Comparison of ENCODE assay signal across 1 cellular context in the genomic region with DNA sequence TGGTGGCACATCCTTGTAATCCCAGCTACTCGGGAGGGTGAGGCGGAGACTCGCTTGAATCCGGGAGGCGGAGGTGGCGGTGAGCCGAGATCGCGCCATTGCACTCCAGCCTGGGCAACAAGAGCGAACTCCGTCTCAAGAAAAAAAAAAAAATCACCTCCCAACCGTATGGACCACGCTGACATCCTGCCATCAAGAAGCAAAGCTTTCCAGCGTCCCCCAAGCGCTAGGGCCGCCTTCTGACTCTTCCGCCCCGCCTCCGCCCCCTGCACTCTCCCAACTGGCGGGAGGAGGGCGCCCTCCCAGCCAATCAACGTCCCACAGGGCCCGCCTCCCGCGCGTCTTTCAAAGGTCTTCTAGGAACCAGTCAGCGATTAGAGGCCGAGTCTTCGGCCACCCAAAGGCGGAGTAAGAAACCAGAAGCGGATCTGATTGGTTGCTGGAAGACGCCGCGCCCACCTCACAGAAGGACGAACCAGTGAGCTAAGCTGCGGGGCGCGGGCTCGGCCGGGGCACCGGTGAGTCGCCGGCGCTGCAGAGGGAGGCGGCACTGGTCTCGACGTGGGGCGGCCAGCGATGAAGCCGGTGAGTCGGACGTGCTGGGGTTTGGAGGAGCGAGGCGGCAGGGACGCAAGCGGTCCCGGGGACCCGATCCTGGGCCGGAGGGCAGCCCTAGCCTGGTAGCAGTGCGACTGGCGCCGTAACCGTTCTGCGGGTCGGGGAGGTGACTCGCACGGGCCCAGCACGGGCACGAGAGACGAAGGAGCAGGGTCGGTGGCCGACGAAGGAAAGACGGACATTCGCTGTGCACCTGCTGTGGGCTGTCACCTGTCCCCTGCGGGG.
TF ChIP-seq lines count a peak whose summit lies in the region.

A gene with protein sequence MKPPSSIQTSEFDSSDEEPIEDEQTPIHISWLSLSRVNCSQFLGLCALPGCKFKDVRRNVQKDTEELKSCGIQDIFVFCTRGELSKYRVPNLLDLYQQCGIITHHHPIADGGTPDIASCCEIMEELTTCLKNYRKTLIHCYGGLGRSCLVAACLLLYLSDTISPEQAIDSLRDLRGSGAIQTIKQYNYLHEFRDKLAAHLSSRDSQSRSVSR (plus strand): TSS at position 515 of the 843 bp plus-strand sequence. CDS start 62 bp downstream, at position 577.

TF ChIP-seq in HepG2, 621 proteins besides CTCF, POLR2A, EP300 and RAD21 (continued from another document and continues in another):
- TF ChIP-seq TFE3 (CRISPR knock-in tag; IDR thresholded peaks at IDR 0.05) (no peak), NFKB2 (CRISPR knock-in tag; IDR thresholded peaks at IDR 0.05; ENCODE audit: borderline replicate concordance) (peak; percentile 69; the same call in 1 of the 2 replicates), NFIC (IDR thresholded peaks at IDR 0.05; ENCODE audit: low read length) (no peak), ZNF281 (CRISPR knock-in tag; IDR thresholded peaks at IDR 0.05; ENCODE audit: borderline replicate concordance) (no peak), ZFP62 (CRISPR knock-in tag; IDR thresholded peaks at IDR 0.05) (0 out of 2 replicates have a peak, but pooled peaks have one; percentile 19), BORCS8-MEF2B (CRISPR knock-in tag; IDR thresholded peaks at IDR 0.05) (peak; percentile 90), FOXP1 (IDR thresholded peaks at IDR 0.05) (no peak), FOXP1 (CRISPR knock-in tag; IDR thresholded peaks at IDR 0.05) (no peak), MED8 (CRISPR knock-in tag; IDR thresholded peaks at IDR 0.05; ENCODE audit: insufficient replicate concordance) (peak; percentile 60), LBX2 (CRISPR knock-in tag; IDR thresholded peaks at IDR 0.05; ENCODE audit: borderline replicate concordance) (no peak; the same call in 1 of the 2 replicates), ZNF503 (CRISPR knock-in tag; IDR thresholded peaks at IDR 0.05) (0 out of 2 replicates have a peak, but pooled peaks have one; percentile 45), NR1H2 (CRISPR knock-in tag; IDR thresholded peaks at IDR 0.05; ENCODE audit: borderline replicate concordance, low read depth) (no peak), ZNF207 (IDR thresholded peaks at IDR 0.05; ENCODE audit: borderline replicate concordance) (no peak), HOXA9 (CRISPR knock-in tag; IDR thresholded peaks at IDR 0.05; ENCODE audit: borderline replicate concordance) (peak; percentile 80; the same call in 1 of the 2 replicates), ZFP82 (CRISPR knock-in tag; IDR thresholded peaks at IDR 0.05; ENCODE audit: borderline replicate concordance) (0 out of 2 replicates have a peak, but pooled peaks have one; percentile 22), HMG20B (CRISPR knock-in tag; conservative IDR thresholded peaks at IDR 0.05) (no peak), NR2F1 (CRISPR knock-in tag; IDR thresholded peaks at IDR 0.05) (no peak), ARNT (IDR thresholded peaks at IDR 0.05) (no peak), SMARCE1 (IDR thresholded peaks at IDR 0.05; ENCODE audit: borderline replicate concordance) (no peak), ZNF546 (CRISPR knock-in tag; conservative IDR thresholded peaks at IDR 0.05) (no peak; the same call in 1 of the 2 replicates), ZFY (CRISPR knock-in tag; IDR thresholded peaks at IDR 0.05) (peak; percentile 83), FOXM1 (CRISPR knock-in tag; IDR thresholded peaks at IDR 0.05) (peak; percentile 99), KAT2B (IDR thresholded peaks at IDR 0.05; ENCODE audit: borderline replicate concordance, low read depth, low read length) (no peak), ZFYVE20 (CRISPR knock-in tag; IDR thresholded peaks at IDR 0.05; ENCODE audit: borderline replicate concordance, low read depth) (0 out of 2 replicates have a peak, but pooled peaks have one; percentile 66), ZNF770 (CRISPR knock-in tag; IDR thresholded peaks at IDR 0.05) (no peak), ZNF547 (CRISPR knock-in tag; IDR thresholded peaks at IDR 0.05) (peak; percentile 69; the same call in 1 of the 2 replicates), ESRRA (CRISPR knock-in tag; IDR thresholded peaks at IDR 0.05; ENCODE audit: low read depth) (no peak; the same call in 1 of the 2 replicates), TARDBP (CRISPR knock-in tag; IDR thresholded peaks at IDR 0.05) (0 out of 2 replicates have a peak, but pooled peaks have one; percentile 46), GZF1 (CRISPR knock-in tag; IDR thresholded peaks at IDR 0.05) (0 out of 2 replicates have a peak, but pooled peaks have one; percentile 27), KLF9 (CRISPR knock-in tag; IDR thresholded peaks at IDR 0.05; ENCODE audit: low read depth) (no peak), U2AF2 (IDR thresholded peaks at IDR 0.05; ENCODE audit: low read depth, low read length) (no peak), ZNF550 (CRISPR knock-in tag; IDR thresholded peaks at IDR 0.05; ENCODE audit: borderline replicate concordance) (0 out of 2 replicates have a peak, but pooled peaks have one; percentile 29), HDAC1 (CRISPR knock-in tag; IDR thresholded peaks at IDR 0.05) (peak; percentile 91), KDM1A (CRISPR knock-in tag; IDR thresholded peaks at IDR 0.05) (no peak), KLF11 (CRISPR knock-in tag; IDR thresholded peaks at IDR 0.05) (0 out of 2 replicates have a peak, but pooled peaks have one; percentile 61)
- TF ChIP-seq, protein P1, sequence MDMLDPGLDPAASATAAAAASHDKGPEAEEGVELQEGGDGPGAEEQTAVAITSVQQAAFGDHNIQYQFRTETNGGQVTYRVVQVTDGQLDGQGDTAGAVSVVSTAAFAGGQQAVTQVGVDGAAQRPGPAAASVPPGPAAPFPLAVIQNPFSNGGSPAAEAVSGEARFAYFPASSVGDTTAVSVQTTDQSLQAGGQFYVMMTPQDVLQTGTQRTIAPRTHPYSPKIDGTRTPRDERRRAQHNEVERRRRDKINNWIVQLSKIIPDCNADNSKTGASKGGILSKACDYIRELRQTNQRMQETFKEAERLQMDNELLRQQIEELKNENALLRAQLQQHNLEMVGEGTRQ (IDR thresholded peaks at IDR 0.05; ENCODE audit: low read depth, low read length) = no peak
- TF ChIP-seq, protein P1 (CRISPR knock-in tag; IDR thresholded peaks at IDR 0.05; ENCODE audit: borderline replicate concordance) = no peak
- TF ChIP-seq, protein P2, sequence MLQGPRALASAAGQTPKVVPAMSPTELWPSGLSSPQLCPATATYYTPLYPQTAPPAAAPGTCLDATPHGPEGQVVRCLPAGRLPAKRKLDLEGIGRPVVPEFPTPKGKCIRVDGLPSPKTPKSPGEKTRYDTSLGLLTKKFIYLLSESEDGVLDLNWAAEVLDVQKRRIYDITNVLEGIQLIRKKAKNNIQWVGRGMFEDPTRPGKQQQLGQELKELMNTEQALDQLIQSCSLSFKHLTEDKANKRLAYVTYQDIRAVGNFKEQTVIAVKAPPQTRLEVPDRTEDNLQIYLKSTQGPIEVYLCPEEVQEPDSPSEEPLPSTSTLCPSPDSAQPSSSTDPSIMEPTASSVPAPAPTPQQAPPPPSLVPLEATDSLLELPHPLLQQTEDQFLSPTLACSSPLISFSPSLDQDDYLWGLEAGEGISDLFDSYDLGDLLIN (CRISPR knock-in tag; IDR thresholded peaks at IDR 0.05; ENCODE audit: borderline replicate concordance) = peak; percentile 69; the same call in 1 of the 2 replicates
- TF ChIP-seq, protein P3, sequence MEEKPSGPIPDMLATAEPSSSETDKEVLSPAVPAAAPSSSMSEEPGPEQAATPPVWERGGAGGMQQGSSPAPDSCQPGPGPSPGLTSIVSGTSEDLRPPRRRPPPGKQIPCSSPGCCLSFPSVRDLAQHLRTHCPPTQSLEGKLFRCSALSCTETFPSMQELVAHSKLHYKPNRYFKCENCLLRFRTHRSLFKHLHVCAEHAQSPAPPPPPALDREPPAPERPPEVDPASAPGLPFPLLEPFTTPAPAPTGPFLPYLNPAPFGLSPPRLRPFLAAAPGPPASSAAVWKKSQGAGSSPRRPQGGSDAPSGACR (CRISPR knock-in tag; IDR thresholded peaks at IDR 0.05) = no peak
- TF ChIP-seq, protein P4, sequence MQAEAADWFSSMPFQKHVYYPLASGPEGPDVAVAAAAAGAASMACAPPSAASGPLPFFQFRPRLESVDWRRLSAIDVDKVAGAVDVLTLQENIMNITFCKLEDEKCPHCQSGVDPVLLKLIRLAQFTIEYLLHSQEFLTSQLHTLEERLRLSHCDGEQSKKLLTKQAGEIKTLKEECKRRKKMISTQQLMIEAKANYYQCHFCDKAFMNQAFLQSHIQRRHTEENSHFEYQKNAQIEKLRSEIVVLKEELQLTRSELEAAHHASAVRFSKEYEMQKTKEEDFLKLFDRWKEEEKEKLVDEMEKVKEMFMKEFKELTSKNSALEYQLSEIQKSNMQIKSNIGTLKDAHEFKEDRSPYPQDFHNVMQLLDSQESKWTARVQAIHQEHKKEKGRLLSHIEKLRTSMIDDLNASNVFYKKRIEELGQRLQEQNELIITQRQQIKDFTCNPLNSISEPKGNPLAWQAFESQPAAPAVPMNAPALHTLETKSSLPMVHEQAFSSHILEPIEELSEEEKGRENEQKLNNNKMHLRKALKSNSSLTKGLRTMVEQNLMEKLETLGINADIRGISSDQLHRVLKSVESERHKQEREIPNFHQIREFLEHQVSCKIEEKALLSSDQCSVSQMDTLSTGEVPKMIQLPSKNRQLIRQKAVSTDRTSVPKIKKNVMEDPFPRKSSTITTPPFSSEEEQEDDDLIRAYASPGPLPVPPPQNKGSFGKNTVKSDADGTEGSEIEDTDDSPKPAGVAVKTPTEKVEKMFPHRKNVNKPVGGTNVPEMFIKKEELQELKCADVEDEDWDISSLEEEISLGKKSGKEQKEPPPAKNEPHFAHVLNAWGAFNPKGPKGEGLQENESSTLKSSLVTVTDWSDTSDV (CRISPR knock-in tag; IDR thresholded peaks at IDR 0.05) = 0 out of 2 replicates have a peak, but pooled peaks have one; percentile 9
